In the genomic region with DNA sequence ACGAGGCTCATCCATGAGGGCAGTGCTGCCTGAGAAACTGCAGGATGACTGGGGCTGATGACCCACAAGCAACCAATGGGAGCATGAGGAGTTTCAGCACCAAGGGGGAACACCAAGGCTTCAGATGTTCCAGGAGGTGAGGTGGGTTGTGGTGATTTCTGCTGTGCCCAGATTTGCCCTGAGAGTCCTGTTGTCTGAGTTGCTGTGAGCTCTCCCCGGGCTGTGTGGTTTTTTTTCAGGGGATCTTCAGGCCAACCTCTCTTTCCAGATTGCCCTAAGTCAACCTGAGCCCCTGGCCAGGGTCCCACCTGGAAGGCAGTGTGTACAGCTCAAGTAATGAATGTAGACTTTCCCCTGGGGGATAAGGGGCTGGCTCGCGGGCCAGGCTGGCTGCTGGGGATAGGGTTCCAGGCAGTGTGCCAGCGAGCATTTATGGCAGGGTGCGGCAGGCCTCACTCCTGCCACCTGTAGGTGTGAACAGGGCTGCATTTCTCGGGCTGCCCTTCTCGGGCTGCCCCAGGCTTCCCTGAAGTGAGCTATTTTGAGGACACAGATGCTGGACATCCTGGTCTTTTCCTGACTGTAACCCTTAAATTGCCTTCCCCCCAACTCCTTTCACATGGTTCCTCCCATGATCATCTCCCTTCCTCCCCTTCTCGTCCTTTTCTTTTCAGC, we compare ENCODE assay signal across 9 cellular contexts. TPM values are rescaled to one million over a fixed set of nuclear protein-coding genes. Genes with fewer than 3 reads are reported as not detected.
DNase-seq lines count a peak whose midpoint lies in the region; ATAC-seq and TF ChIP-seq lines count a peak whose summit lies in the region.
"Had no signal": no experiment of that assay in that cellular context is flagged by ENCODE, and none has a peak within 500 bp of the region (broad histone marks: within the 10 kb centered on the region; RNA-seq: fewer than 3 reads in every experiment).

No MANE protein-coding gene starts in this region.

- DNase-seq in 8988T (peak; percentile 72), NCI-H2196 (lab: John Stamatoyannopoulos, UW; ENCODE audit: unreplicated experiment) (peak; percentile 67), memory B cell (ENCODE audit: low spot score in 2 of 2) (no peak), inferior parietal cortex (ENCODE audit: extremely low spot score) (no peak), activated gamma-delta T cell treated with Interleukin-2 at 50 U/mL for 16 hours (no peak)

- peak; percentile 46 for ATAC-seq in memory B cell (ENCODE audit: low read depth)
- ATAC-seq in GM18870 (IDR thresholded peaks at IDR 0.05; ENCODE audit: unreplicated experiment), result no peak

- TF ChIP-seq CTCF in GM12872 (IDR thresholded peaks at IDR 0.05; ENCODE audit: insufficient read depth, low read depth, low read length), result peak; percentile 68
- peak; percentile 55 to 60 for TF ChIP-seq CTCF in brain (conservative IDR thresholded peaks at IDR 0.05)

- H3K4me3 Mint-ChIP-seq in brain (no peak overlapping the region), memory B cell (no peak overlapping the region)
- H3K4me3 Mint-ChIP-seq: activated naive CD8-positive, alpha-beta T cell had no signal

- H3K9me3 Mint-ChIP-seq in brain (no peaks in the 10 kb centered on the region), memory B cell (no peaks in the 10 kb centered on the region)

- H3K36me3 Mint-ChIP-seq in brain (no peaks in the 10 kb centered on the region), memory B cell (no peaks in the 10 kb centered on the region)
- H3K36me3 Mint-ChIP-seq: activated naive CD8-positive, alpha-beta T cell had no signal

- H3K27ac Mint-ChIP-seq in brain (no peak overlapping the region), memory B cell (no peak overlapping the region)
- H3K27ac Mint-ChIP-seq: activated naive CD8-positive, alpha-beta T cell had no signal

- H3K4me1 Mint-ChIP-seq in brain, result peaks cover 12% of the 10 kb centered on the region
- H3K4me1 Mint-ChIP-seq in memory B cell, result no peaks in the 10 kb centered on the region

- H3K27me3 Mint-ChIP-seq in brain (peaks cover 25% of the 10 kb centered on the region), memory B cell (peaks cover 15% of the 10 kb centered on the region)

RNA-seq across cellular contexts. Expression of gene SLC22A6, which starts 9.8 kb away (rescaled TPM):
- 2.0 TPM for polyA plus RNA-seq in brain (ENCODE audit: insufficient read depth, low read depth, low replicate concordance)

RNA-seq across cellular contexts. Expression of gene SLC22A8, which starts 40.7 kb away (rescaled TPM):
- 1.7 TPM for polyA plus RNA-seq in brain (ENCODE audit: insufficient read depth, low read depth, low replicate concordance)

RNA-seq across cellular contexts. Expression of gene CHRM1, which starts 53.8 kb away (rescaled TPM):
- 18.8 TPM for polyA plus RNA-seq in brain (ENCODE audit: insufficient read depth, low read depth, low replicate concordance)

Comparison
In these comparisons a context has a peak if more than half of its experiments do, and no peak if none do; other contexts are left out.
1. DNase-seq: peak in 8988T (single experiment) and NCI-H2196 (single experiment); none in memory B cell (0 of 2), inferior parietal cortex (single experiment) and activated gamma-delta T cell treated with Interleukin-2 at 50 U/mL for 16 hours (single experiment).